8 cellular contexts compared by ENCODE assay signal in genomic region chr16:31745900-31746299, GRCh38.
"Had no signal": no experiment of that assay in that cellular context is flagged by ENCODE, and none has a peak within 500 bp of the region (broad histone marks: within the 10 kb centered on the region; RNA-seq: fewer than 3 reads in every experiment).

No MANE protein-coding gene starts in this region.

- H3K27me3 Mint-ChIP-seq: IgD-negative memory B cell had no signal

- H3K4me3 ChIP-seq: GM23338 had no signal

- H3K4me2 ChIP-seq: GM23338 had no signal

- DNase-seq: H9, HCEC 1CT had no signal

- H2AFZ ChIP-seq: GM23338 had no signal

- H3K4me1 Mint-ChIP-seq: GM23338, H9 had no signal

- FAIRE-seq: H1, H54, HepG2 had no signal

- H3K27ac Mint-ChIP-seq: GM23338, H9, IgD-negative memory B cell had no signal

- H3K27ac ChIP-seq: HL-60 had no signal

- H3K4me3 Mint-ChIP-seq: GM23338, H9 had no signal

- ATAC-seq: GM23338, HepG2 had no signal
